ENCODE assay signal across 10 cellular contexts in genomic region chr16:16417037-16417436, GRCh38. TPM values are rescaled to one million over a fixed set of nuclear protein-coding genes. Genes with fewer than 3 reads are reported as not detected.
DNase-seq lines count a peak whose midpoint lies in the region; ATAC-seq, FAIRE-seq and TF ChIP-seq lines count a peak whose summit lies in the region.
"Not testable (repeated sequence)": the region's sequence is repeated elsewhere in the genome, so short reads cannot be mapped to it uniquely, and the experiment has no call there.
"Had no signal": no experiment of that assay in that cellular context is flagged by ENCODE, and none has a peak within 500 bp of the region (broad histone marks: within the 10 kb centered on the region; RNA-seq: fewer than 3 reads in every experiment).

No MANE protein-coding gene starts in this region.

- not testable (repeated sequence) for TF ChIP-seq RAD21 in A549 (conservative IDR thresholded peaks at IDR 0.05 in 1 of 2, IDR thresholded peaks at IDR 0.05 in 1 of 2)

- H3K4me1 ChIP-seq in A549; foreskin keratinocyte; right cardiac atrium (ENCODE audit: control insufficient read depth, insufficient read depth, low read length); gastrocnemius medialis: not testable (repeated sequence)

- not testable (repeated sequence) for H3K4me3 ChIP-seq in A549; right cardiac atrium (ENCODE audit: low read length); gastrocnemius medialis

- CTCF ChIA-PET in A549 (lab: Yijun Ruan, JAX), result not testable (repeated sequence)

- ATAC-seq in A549 (peak; percentile 44 to 48; a peak in 5 of 6 replicates), SK-N-SH treated with all-trans-retinoic acid at 6 μM for 48 hours (peak; percentile 27; the same call in 1 of the 3 replicates), foreskin keratinocyte (peak; percentile 34), Right ventricle myocardium superior (ENCODE audit: poor library complexity) (peak; percentile 70), right cardiac atrium (peak; percentile 50 to 55), gastrocnemius medialis (peak; percentile 57 to 86)
- peak; percentile 34 to 51 for ATAC-seq in natural killer cell treated with Interleukin-12 subunit alpha and Interleukin-12 subunit beta and Interleukin-15 and Interleukin-18, amount 100 ng/mL, for 72 hours
- ATAC-seq in stimulated activated memory B cell treated with anti-CD40 and anti-IgM and Interleukin-4, amounts not matched to agents 10 μg/mL and 1 μg/mL and 100 μg/mL, for 72 hours, result peak; percentile 20

- not testable (repeated sequence) for H3K4me3 Mint-ChIP-seq in natural killer cell treated with Interleukin-12 subunit alpha and Interleukin-12 subunit beta and Interleukin-15 and Interleukin-18, amount 100 ng/mL, for 72 hours; stimulated activated memory B cell treated with anti-CD40 and anti-IgM and Interleukin-4, amounts not matched to agents 10 μg/mL and 1 μg/mL and 100 μg/mL, for 72 hours

- H3K36me3 ChIP-seq in gastrocnemius medialis, result not testable (repeated sequence)

- FAIRE-seq in A549 (lab: Jason Lieb, UNC), result not testable (repeated sequence)

- H3K27me3 Mint-ChIP-seq in natural killer cell treated with Interleukin-12 subunit alpha and Interleukin-12 subunit beta and Interleukin-15 and Interleukin-18, amount 100 ng/mL, for 72 hours; stimulated activated memory B cell treated with anti-CD40 and anti-IgM and Interleukin-4, amounts not matched to agents 10 μg/mL and 1 μg/mL and 100 μg/mL, for 72 hours: not testable (repeated sequence)

- DNase-seq in A549 (ENCODE audit: low read depth in 1 of 2, low spot score in 1 of 2); foreskin keratinocyte; Right ventricle myocardium superior; right cardiac atrium; natural killer cell treated with Interleukin-12 subunit alpha and Interleukin-12 subunit beta and Interleukin-15 and Interleukin-18, amount 100 ng/mL, for 72 hours (ENCODE audit: low spot score); gastrocnemius medialis: not testable (repeated sequence)

- H3K27me3 ChIP-seq in foreskin keratinocyte; right cardiac atrium (ENCODE audit: control insufficient read depth, insufficient read depth); gastrocnemius medialis: not testable (repeated sequence)

- not testable (repeated sequence) for H3K36me3 Mint-ChIP-seq in natural killer cell treated with Interleukin-12 subunit alpha and Interleukin-12 subunit beta and Interleukin-15 and Interleukin-18, amount 100 ng/mL, for 72 hours; stimulated activated memory B cell treated with anti-CD40 and anti-IgM and Interleukin-4, amounts not matched to agents 10 μg/mL and 1 μg/mL and 100 μg/mL, for 72 hours

- H3K27ac ChIP-seq in A549; foreskin keratinocyte; right cardiac atrium (ENCODE audit: low read length); gastrocnemius medialis: not testable (repeated sequence)

- not testable (repeated sequence) for TF ChIP-seq EP300 in A549 (IDR thresholded peaks at IDR 0.05)

- not testable (repeated sequence) for H3K27ac Mint-ChIP-seq in natural killer cell treated with Interleukin-12 subunit alpha and Interleukin-12 subunit beta and Interleukin-15 and Interleukin-18, amount 100 ng/mL, for 72 hours; stimulated activated memory B cell treated with anti-CD40 and anti-IgM and Interleukin-4, amounts not matched to agents 10 μg/mL and 1 μg/mL and 100 μg/mL, for 72 hours

- not testable (repeated sequence) for H3K4me1 Mint-ChIP-seq in natural killer cell treated with Interleukin-12 subunit alpha and Interleukin-12 subunit beta and Interleukin-15 and Interleukin-18, amount 100 ng/mL, for 72 hours (ENCODE audit: low read depth in 2 of 2); stimulated activated memory B cell treated with anti-CD40 and anti-IgM and Interleukin-4, amounts not matched to agents 10 μg/mL and 1 μg/mL and 100 μg/mL, for 72 hours

- POLR2A ChIA-PET in A549 (lab: Yijun Ruan, JAX), result not testable (repeated sequence)

- TF ChIP-seq POLR2A in A549 (IDR thresholded peaks at IDR 0.05; ENCODE audit: low read length); gastrocnemius medialis (IDR thresholded peaks at IDR 0.05): not testable (repeated sequence)

- in situ Hi-C loops in gastrocnemius medialis (cut with MboI; ENCODE audit: low sequenced_read_pairs in 4 of 4), result not testable (repeated sequence)

- not testable (repeated sequence) for TF ChIP-seq CTCF in A549 (IDR thresholded peaks at IDR 0.05); foreskin keratinocyte (conservative IDR thresholded peaks at IDR 0.05); gastrocnemius medialis (IDR thresholded peaks at IDR 0.05 in 4 of 5, conservative IDR thresholded peaks at IDR 0.05 in 1 of 5)

- not testable (repeated sequence) for H3K9me3 ChIP-seq in A549; right cardiac atrium (ENCODE audit: control insufficient read depth, low read length); gastrocnemius medialis

- H3K9me3 Mint-ChIP-seq in natural killer cell treated with Interleukin-12 subunit alpha and Interleukin-12 subunit beta and Interleukin-15 and Interleukin-18, amount 100 ng/mL, for 72 hours; stimulated activated memory B cell treated with anti-CD40 and anti-IgM and Interleukin-4, amounts not matched to agents 10 μg/mL and 1 μg/mL and 100 μg/mL, for 72 hours: not testable (repeated sequence)

- intact Hi-C loops in Right ventricle myocardium superior (cut with DNase I); right cardiac atrium (cut with DNase I); gastrocnemius medialis (cut with DNase I; ENCODE audit: low total_unique reads): not testable (repeated sequence)

- WGBS in A549 (ENCODE audit: missing lambda C conversion rate), result no CpG with 5 or more reads among the region's 5 CpGs
- WGBS in right cardiac atrium, result no CpG with 5 or more reads among the region's 5 CpGs

- not testable (repeated sequence) for H3K4me2 ChIP-seq in A549

RNA-seq across cellular contexts. Expression of gene NPIPA7, which starts 38.1 kb away (rescaled TPM):
- polyA plus RNA-seq in A549 (2011; rRNA removed) (15.5 and 18.3 TPM in 2 replicates), A549 (2017; fragmentation: RNase III; extraction: RNeasy Plus Mini Kit Qiagen cat#74134 plus additional on column Dnase treatment) (5.7 to 11.7 TPM (median 7.1 TPM) in 3 replicates), foreskin keratinocyte (7.6 and 12.2 TPM in 2 replicates), right cardiac atrium (7.4 TPM)
- polyA plus RNA-seq in A549 (2012; cell fraction: cytosol; rRNA removed), result 22.0 and 27.9 TPM in 2 replicates
- polyA plus RNA-seq in A549 (2012; cell fraction: nucleus; rRNA removed), result 29.3 and 73.6 TPM in 2 replicates
- polyA minus RNA-seq in A549 (2011; rRNA and poly(A)+ RNA removed), result 0.92 and 2.1 TPM in 2 replicates
- total RNA-seq in foreskin keratinocyte (7.1 and 7.5 TPM in 2 replicates), Right ventricle myocardium superior (3.0 TPM), right cardiac atrium (1 to 10 TPM; 2.2 to 5.1 (median 3.2) TPM), gastrocnemius medialis (1 to 10 TPM in 1 of 4 donors, not detected in 3; 5.4 TPM)
- 1 to 10 TPM; 1.7 to 2.4 TPM for total RNA-seq in natural killer cell treated with Interleukin-12 subunit alpha and Interleukin-12 subunit beta and Interleukin-15 and Interleukin-18, amount 100 ng/mL, for 72 hours
- polyA plus RNA-seq: CD14-positive monocyte; CD4-positive, CD25-positive, alpha-beta regulatory T cell had no signal

Comparison
In these comparisons a context has a peak if more than half of its experiments do, and no peak if none do; other contexts are left out.
1. ATAC-seq: peak in every context shown above with its lines; median percentile 72 in gastrocnemius medialis; 70 in Right ventricle myocardium superior; 52 in right cardiac atrium; 46 in A549; 42 in natural killer cell treated with Interleukin-12 subunit alpha and Interleukin-12 subunit beta and Interleukin-15 and Interleukin-18, amount 100 ng/mL, for 72 hours; 34 in foreskin keratinocyte; 27 in SK-N-SH treated with all-trans-retinoic acid at 6 μM for 48 hours; 20 in stimulated activated memory B cell treated with anti-CD40 and anti-IgM and Interleukin-4, amounts not matched to agents 10 μg/mL and 1 μg/mL and 100 μg/mL, for 72 hours.